8 cellular contexts compared by ENCODE assay signal in the genomic region with DNA sequence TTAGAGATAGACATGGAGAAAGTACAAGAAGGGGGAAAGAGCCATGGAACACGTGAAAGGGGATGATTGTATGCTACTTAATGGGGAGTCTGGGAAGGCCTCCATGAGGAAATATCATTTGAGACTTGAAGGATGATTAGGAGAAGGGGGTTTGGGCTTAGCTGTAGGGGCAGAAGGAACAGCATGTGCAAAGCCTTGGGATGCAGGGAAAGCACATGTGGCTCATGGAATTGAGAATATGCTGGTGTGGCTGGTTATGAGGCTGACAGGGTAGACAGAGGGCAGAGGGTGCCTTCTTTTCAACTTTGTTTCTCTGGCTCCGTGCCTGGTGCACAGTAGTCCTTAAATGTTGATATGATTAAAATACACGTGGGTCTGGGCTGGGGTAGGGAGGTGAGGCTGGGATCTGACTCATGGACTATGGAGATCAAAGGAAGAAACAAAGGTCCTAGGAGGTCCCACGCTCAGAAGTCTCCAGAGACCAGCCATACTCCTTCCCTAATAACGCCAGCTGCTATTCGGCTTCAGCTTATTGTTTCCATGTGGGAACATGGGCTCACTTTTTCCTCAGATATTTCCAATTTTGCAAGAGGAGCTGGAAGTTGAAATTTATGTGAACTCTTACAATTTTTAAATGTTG.
DNase-seq lines count a peak whose midpoint lies in the region; ATAC-seq lines count a peak whose summit lies in the region.

No MANE protein-coding gene starts in this region.

- no peaks in the 10 kb centered on the region for H3K27me3 ChIP-seq in NT2/D1 (ENCODE audit: insufficient read depth, insufficient read length)
- H3K27me3 ChIP-seq in endocrine pancreas (ENCODE audit: control insufficient read depth, insufficient read depth, low read length) = no peaks in the 10 kb centered on the region
- H3K27me3 ChIP-seq in neuron (ENCODE audit: insufficient read depth, low read length) = no peaks in the 10 kb centered on the region

- H2AFZ ChIP-seq in neuron (ENCODE audit: low read depth, low read length) = no peak overlapping the region

- peak; percentile 27 for DNase-seq in D341Med (ENCODE audit: low spot score)
- no peak for DNase-seq in NT2/D1 (ENCODE audit: low read depth, low spot score)
- no peak for DNase-seq in NCI-H524 (lab: John Stamatoyannopoulos, UW)
- DNase-seq in 8988T = no peak
- no peak for DNase-seq in SHP77 (lab: John Stamatoyannopoulos, UW)

- peaks cover 11% of the 10 kb centered on the region; the same call in 1 of the 2 replicates for H3K9me3 ChIP-seq in NT2/D1 (ENCODE audit: insufficient read depth, low read length)
- H3K9me3 ChIP-seq in endocrine pancreas (ENCODE audit: control insufficient read depth, low read length) = no peaks in the 10 kb centered on the region
- peaks cover 2% of the 10 kb centered on the region for H3K9me3 ChIP-seq in neuron (ENCODE audit: low read length)

- H3K9ac ChIP-seq in NT2/D1 (ENCODE audit: insufficient read length, low read depth) (peak overlapping the region; percentile 97), endocrine pancreas (ENCODE audit: control insufficient read depth, insufficient read depth, low read length) (peak overlapping the region; percentile 92)

- H3K4me1 ChIP-seq in NT2/D1 (ENCODE audit: insufficient read depth, insufficient read length) (peaks cover 3% of the 10 kb centered on the region), endocrine pancreas (ENCODE audit: control insufficient read depth, insufficient read depth, low read length) (peaks cover 6% of the 10 kb centered on the region), neuron (ENCODE audit: insufficient read depth, low read length) (peaks cover 12% of the 10 kb centered on the region)

- H3K4me3 ChIP-seq in NT2/D1 (ENCODE audit: insufficient read length, low read depth) (peak overlapping the region; percentile 85), endocrine pancreas (ENCODE audit: control insufficient read depth, insufficient read depth, low read length) (peak overlapping the region; percentile 88), neuron (ENCODE audit: low read length) (peak overlapping the region; percentile 87)

- peaks cover 15% of the 10 kb centered on the region for H3K36me3 ChIP-seq in NT2/D1 (ENCODE audit: insufficient read depth, insufficient read length, low read length)
- no peaks in the 10 kb centered on the region for H3K36me3 ChIP-seq in endocrine pancreas (ENCODE audit: control insufficient read depth, insufficient read depth, low read length)
- no peaks in the 10 kb centered on the region for H3K36me3 ChIP-seq in neuron (ENCODE audit: insufficient read depth, low read length)

- ATAC-seq in GM18517 (IDR thresholded peaks at IDR 0.05; ENCODE audit: unreplicated experiment) = no peak
